ENCODE assay signal across 29 cellular contexts in the genomic region with DNA sequence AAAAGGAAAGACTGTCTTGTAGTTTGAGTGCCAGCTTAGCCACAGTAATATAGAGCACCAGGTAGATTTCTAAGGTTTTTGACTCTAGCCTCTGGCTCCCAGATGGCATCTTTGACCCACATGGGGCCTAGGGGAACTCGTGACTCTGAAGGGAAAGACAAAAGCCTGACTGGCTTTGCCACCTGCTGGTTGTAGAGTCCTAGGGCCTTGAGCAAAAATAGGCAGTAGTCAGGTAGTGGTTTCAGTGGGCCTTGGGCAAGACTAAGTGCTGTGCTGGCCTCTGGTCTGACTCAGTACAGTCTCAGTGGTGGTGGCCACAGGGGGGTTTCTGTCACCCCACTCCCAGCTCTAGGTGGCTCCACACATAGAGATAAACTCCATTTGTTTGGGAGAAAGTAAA.
"Had no signal": no experiment of that assay in that cellular context is flagged by ENCODE, and none has a peak within 500 bp of the region (broad histone marks: within the 10 kb centered on the region; RNA-seq: fewer than 3 reads in every experiment).

No MANE protein-coding gene starts in this region.

- H3K4me1 Mint-ChIP-seq: activated CD4-positive, alpha-beta T cell treated with anti-CD3 and anti-CD28 coated beads, Interleukin-2, amount 10 ng/mL, durations not matched to agents 24 days and 14 days; activated naive CD4-positive, alpha-beta T cell treated with anti-CD3 and anti-CD28 coated beads, Interleukin-2, amount 50 U/mL, for 24 hours; activated naive CD8-positive, alpha-beta T cell treated with anti-CD3 and anti-CD28 coated beads, Interleukin-2, amount 10 ng/mL, durations not matched to agents 7 days and 5 days had no signal

- ATAC-seq: activated CD8-positive, alpha-beta T cell treated with anti-CD3 and anti-CD28 coated beads for 36 hours had no signal

- DNase-seq: activated CD4-positive, alpha-beta T cell treated with anti-CD3 and anti-CD28 coated beads, Interleukin-2, amount 10 ng/mL, durations not matched to agents 24 days and 14 days; activated CD4-positive, alpha-beta T cell treated with anti-CD3 and anti-CD28 coated beads, Interleukin-2, amount 50 U/mL, for 4 hours; activated CD8-positive, alpha-beta T cell treated with anti-CD3 and anti-CD28 coated beads for 36 hours; activated gamma-delta T cell; activated naive CD4-positive, alpha-beta T cell treated with Interleukin-2 at 50 U/mL for 16 hours; activated naive CD8-positive, alpha-beta T cell treated with anti-CD3 and anti-CD28 coated beads, Interleukin-2, amount 10 ng/mL, durations not matched to agents 7 days and 5 days; activated T-cell treated with anti-CD3 and anti-CD28 coated beads, Interleukin-2, amount 50 U/mL, for 24 hours; amygdala; Karpas-422; KBM-7; NCI-H1048; NCI-H1105 treated with DMSO at 0.1 percent for 48 hours; NCI-H1436; NCI-H1694 treated with DMSO at 0.1 percent for 48 hours; NCI-H2029; NCI-H345; NCI-H524 treated with DMSO at 0.1 percent for 48 hours; NCI-H748 treated with DMSO at 0.1 percent for 48 hours; PC-9; SHP77; SJCRH30; T1000; WERI-Rb-1 had no signal

- H3K36me3 ChIP-seq: ascending aorta, breast epithelium, SJCRH30, WERI-Rb-1 had no signal

- H3K4me2 ChIP-seq: PC-9 had no signal

- H2AFZ ChIP-seq: PC-9 had no signal

- H3K27me3 Mint-ChIP-seq: activated CD4-positive, alpha-beta T cell treated with anti-CD3 and anti-CD28 coated beads, Interleukin-2, amount 10 ng/mL, durations not matched to agents 24 days and 14 days; activated CD8-positive, alpha-beta T cell treated with anti-CD3 and anti-CD28 coated beads for 36 hours; activated naive CD4-positive, alpha-beta T cell treated with anti-CD3 and anti-CD28 coated beads, Interleukin-2, amount 50 U/mL, for 24 hours; activated naive CD8-positive, alpha-beta T cell treated with anti-CD3 and anti-CD28 coated beads, Interleukin-2, amount 10 ng/mL, durations not matched to agents 7 days and 5 days; activated T-cell treated with anti-CD3 and anti-CD28 coated beads, Interleukin-2, amount 50 U/mL, for 24 hours had no signal

- H3K27ac Mint-ChIP-seq: activated CD4-positive, alpha-beta T cell treated with anti-CD3 and anti-CD28 coated beads, Interleukin-2, amount 10 ng/mL, durations not matched to agents 24 days and 14 days; activated CD8-positive, alpha-beta T cell treated with anti-CD3 and anti-CD28 coated beads for 36 hours; activated naive CD4-positive, alpha-beta T cell treated with anti-CD3 and anti-CD28 coated beads, Interleukin-2, amount 50 U/mL, for 24 hours; activated naive CD8-positive, alpha-beta T cell treated with anti-CD3 and anti-CD28 coated beads, Interleukin-2, amount 10 ng/mL, durations not matched to agents 7 days and 5 days; activated T-cell treated with anti-CD3 and anti-CD28 coated beads, Interleukin-2, amount 50 U/mL, for 24 hours; activated T-helper 2 cell treated with anti-CD3 and anti-CD28 coated beads, Interferon-gamma antibody, Interleukin-2, Interleukin-4, amounts not matched to agents 10 μg/mL and 5 μg/mL and 100 μg/mL, durations not matched to agents 14 hours and 24 hours and 36 hours had no signal

- H3K9me3 Mint-ChIP-seq: activated CD4-positive, alpha-beta T cell treated with anti-CD3 and anti-CD28 coated beads, Interleukin-2, amount 10 ng/mL, durations not matched to agents 24 days and 14 days; activated CD8-positive, alpha-beta T cell treated with anti-CD3 and anti-CD28 coated beads for 36 hours; activated naive CD8-positive, alpha-beta T cell treated with anti-CD3 and anti-CD28 coated beads, Interleukin-2, amount 10 ng/mL, durations not matched to agents 7 days and 5 days; activated T-helper 2 cell treated with anti-CD3 and anti-CD28 coated beads, Interferon-gamma antibody, Interleukin-2, Interleukin-4, amounts not matched to agents 10 μg/mL and 5 μg/mL and 100 μg/mL, durations not matched to agents 14 hours and 24 hours and 36 hours had no signal

- H3K9me3 ChIP-seq: ascending aorta, breast epithelium, SJCRH30 had no signal

- FAIRE-seq: RCC 7860 had no signal

- H3K27me3 ChIP-seq: ascending aorta, breast epithelium, SJCRH30 had no signal

- H3K4me3 ChIP-seq: ascending aorta, breast epithelium, PC-9, SJCRH30, SK-N-MC had no signal

- H3K4me3 Mint-ChIP-seq: activated CD4-positive, alpha-beta T cell treated with anti-CD3 and anti-CD28 coated beads, Interleukin-2, amount 10 ng/mL, durations not matched to agents 24 days and 14 days; activated CD8-positive, alpha-beta T cell treated with anti-CD3 and anti-CD28 coated beads for 36 hours; activated naive CD4-positive, alpha-beta T cell treated with anti-CD3 and anti-CD28 coated beads, Interleukin-2, amount 50 U/mL, for 24 hours; activated naive CD8-positive, alpha-beta T cell treated with anti-CD3 and anti-CD28 coated beads, Interleukin-2, amount 10 ng/mL, durations not matched to agents 7 days and 5 days; activated T-cell treated with anti-CD3 and anti-CD28 coated beads, Interleukin-2, amount 50 U/mL, for 24 hours had no signal

- H3K36me3 Mint-ChIP-seq: activated naive CD4-positive, alpha-beta T cell treated with anti-CD3 and anti-CD28 coated beads, Interleukin-2, amount 50 U/mL, for 24 hours; activated naive CD8-positive, alpha-beta T cell treated with anti-CD3 and anti-CD28 coated beads, Interleukin-2, amount 10 ng/mL, durations not matched to agents 7 days and 5 days had no signal

- H3K4me1 ChIP-seq: ascending aorta, breast epithelium, SJCRH30 had no signal

- H3K27ac ChIP-seq: ascending aorta, breast epithelium, PC-9, SJCRH30, SK-N-MC, WERI-Rb-1 had no signal
